Comparison of ENCODE assay signal across 29 cellular contexts in the genomic region with DNA sequence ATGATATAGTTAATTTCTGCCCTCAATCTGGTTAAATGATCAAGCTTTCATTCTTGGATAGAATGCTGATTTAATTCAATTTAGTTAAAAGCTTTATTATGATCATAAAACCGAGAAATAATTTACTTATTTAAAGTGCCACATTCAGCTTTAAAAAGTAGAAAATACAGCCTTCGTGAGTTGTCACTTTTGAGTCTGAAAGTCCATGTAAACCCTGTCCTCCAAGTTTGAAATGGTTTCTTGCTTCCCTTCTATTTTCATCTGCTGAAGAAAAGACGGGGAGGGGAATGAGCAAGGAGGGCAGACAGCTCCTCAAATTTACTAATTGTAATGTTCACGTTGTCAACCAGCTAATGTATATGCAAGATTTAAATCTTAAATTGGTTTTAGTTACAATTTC.
"Had no signal": no experiment of that assay in that cellular context is flagged by ENCODE, and none has a peak within 500 bp of the region (broad histone marks: within the 10 kb centered on the region; RNA-seq: fewer than 3 reads in every experiment).

No MANE protein-coding gene starts in this region.

- DNase-seq: kidney glomerular epithelial cell; left cardiac atrium; left lung; mesendoderm; naive B cell; natural killer cell; nephron progenitor cell; occipital lobe; stimulated activated CD4-positive, alpha-beta T cell treated with anti-CD3 and anti-CD28 coated beads, Interleukin-12 subunit alpha, Interleukin-12 subunit beta, amount 100 ng/mL, for 4 hours; stimulated activated CD4-positive, alpha-beta T cell treated with anti-CD3 and anti-CD28 coated beads, Interleukin-15, amount 100 ng/mL, for 24 hours; stimulated activated CD4-positive, alpha-beta T cell treated with anti-CD3 and anti-CD28 coated beads, Interleukin-2, amount 100 ng/mL, for 24 hours; stimulated activated CD4-positive, alpha-beta T cell treated with anti-CD3 and anti-CD28 coated beads, Interleukin-4, amount 100 ng/mL, for 1 hour; stimulated activated naive B cell treated with anti-CD40 and anti-IgM and Interleukin-4, amounts not matched to agents 10 μg/mL and 1 μg/mL and 100 μg/mL, for 72 hours; stimulated activated naive CD8-positive, alpha-beta T cell treated with anti-CD3 and anti-CD28 coated beads, Interleukin-15, Interleukin-2, amounts not matched to agents 100 U/mL and 50 U/mL, for 24 hours; stomach; testis; thyroid gland; transverse colon; upper lobe of left lung had no signal

- H3K4me1 Mint-ChIP-seq: naive B cell; natural killer cell; stimulated activated naive B cell treated with anti-CD40 and anti-IgM and Interleukin-4, amounts not matched to agents 10 μg/mL and 1 μg/mL and 100 μg/mL, for 72 hours had no signal

- H2AFZ ChIP-seq: hepatocyte, neural progenitor cell had no signal

- H3K27ac ChIP-seq: hepatocyte, left lung, neural progenitor cell, neutrophil, right atrium auricular region, stomach, testis, thyroid gland, transverse colon, upper lobe of left lung, vagina had no signal

- H3K27ac Mint-ChIP-seq: mesothelial cell of epicardium; naive B cell; natural killer cell; nephron progenitor cell; neural progenitor cell; stimulated activated naive B cell treated with anti-CD40 and anti-IgM and Interleukin-4, amounts not matched to agents 10 μg/mL and 1 μg/mL and 100 μg/mL, for 72 hours had no signal

- H3K27me3 ChIP-seq: hepatocyte, left lung, neural progenitor cell, neutrophil, right atrium auricular region, stomach, testis, thyroid gland, transverse colon, upper lobe of left lung, vagina had no signal

- H3K79me2 ChIP-seq: hepatocyte had no signal

- H3K4me3 ChIP-seq: hepatocyte, left lung, lung, neural progenitor cell, right atrium auricular region, skin epidermis, stomach, testis, thyroid gland, transverse colon, upper lobe of left lung, vagina had no signal

- ATAC-seq: left cardiac atrium; left lung; natural killer cell; sciatic nerve; stimulated activated naive B cell treated with anti-CD40 and anti-IgM and Interleukin-4, amounts not matched to agents 10 μg/mL and 1 μg/mL and 100 μg/mL, for 72 hours; stimulated activated naive CD8-positive, alpha-beta T cell treated with anti-CD3 and anti-CD28 coated beads, Interleukin-15, Interleukin-2, amounts not matched to agents 100 U/mL and 50 U/mL, for 24 hours had no signal

- H3K9ac ChIP-seq: neural progenitor cell had no signal

- H3K9me3 Mint-ChIP-seq: mesothelial cell of epicardium; naive B cell; natural killer cell; nephron progenitor cell; neural progenitor cell; stimulated activated naive B cell treated with anti-CD40 and anti-IgM and Interleukin-4, amounts not matched to agents 10 μg/mL and 1 μg/mL and 100 μg/mL, for 72 hours had no signal

- H3K9me3 ChIP-seq: left lung, neutrophil, right atrium auricular region, stomach, testis, thyroid gland, transverse colon, upper lobe of left lung, vagina had no signal

- H3K36me3 ChIP-seq: left lung, neural progenitor cell, neutrophil, right atrium auricular region, thyroid gland had no signal

- H3K36me3 Mint-ChIP-seq: naive B cell, natural killer cell had no signal

- H3K4me1 ChIP-seq: left lung, stomach, testis, thyroid gland, upper lobe of left lung, vagina had no signal

- H3K27me3 Mint-ChIP-seq: naive B cell; progenitor cell of endocrine pancreas; stimulated activated naive B cell treated with anti-CD40 and anti-IgM and Interleukin-4, amounts not matched to agents 10 μg/mL and 1 μg/mL and 100 μg/mL, for 72 hours had no signal

- H3K4me2 ChIP-seq: hepatocyte, neural progenitor cell had no signal

- H3K4me3 Mint-ChIP-seq: mesothelial cell of epicardium; naive B cell; natural killer cell; nephron progenitor cell; neural progenitor cell; stimulated activated naive B cell treated with anti-CD40 and anti-IgM and Interleukin-4, amounts not matched to agents 10 μg/mL and 1 μg/mL and 100 μg/mL, for 72 hours had no signal
